Comparison of ENCODE assay signal across 20 cellular contexts in genomic region chr17:27522028-27522639, GRCh38.
DNase-seq lines count a peak whose midpoint lies in the region; ATAC-seq and TF ChIP-seq lines count a peak whose summit lies in the region.
"Had no signal": no experiment of that assay in that cellular context is flagged by ENCODE, and none has a peak within 500 bp of the region (broad histone marks: within the 10 kb centered on the region; RNA-seq: fewer than 3 reads in every experiment).

No MANE protein-coding gene starts in this region.

- H2BK15ac ChIP-seq in mesenchymal stem cell (ENCODE audit: low read depth, poor library complexity, severe bottlenecking): no peak overlapping the region

- no peaks in the 10 kb centered on the region for H3K79me2 ChIP-seq in MM.1S (ENCODE audit: low read length)

- no peaks in the 10 kb centered on the region for H4K20me1 ChIP-seq in MM.1S (ENCODE audit: insufficient read depth, low read length)

- no peak overlapping the region for H4K8ac ChIP-seq in mesenchymal stem cell (ENCODE audit: low read length)

- H3K9me2 ChIP-seq in MM.1S (replicated peaks; ENCODE audit: insufficient read depth, low read length): no peaks in the 10 kb centered on the region

- H3K36me3 Mint-ChIP-seq in WTC11: no peaks in the 10 kb centered on the region
- H3K36me3 Mint-ChIP-seq: CD4-positive, CD25-positive, alpha-beta regulatory T cell had no signal

- peak overlapping the region; percentile 38 for H3K27ac Mint-ChIP-seq in WTC11
- H3K27ac Mint-ChIP-seq: B cell, HFFc6 had no signal

- H3K79me1 ChIP-seq in mesenchymal stem cell (replicated peaks; ENCODE audit: low read length, poor library complexity, severe bottlenecking): peaks cover 57% of the 10 kb centered on the region

- WGBS in heart left ventricle, 4 donors: 87 to 94% (median 93%) methylated on average over 6 of the region's 6 CpGs
- WGBS in mesenchymal stem cell: 75% methylated on average over 6 of the region's 6 CpGs

- DNase-seq in Right ventricle myocardium inferior (ENCODE audit: missing footprints) (no peak), heart left ventricle (no peak), WTC11 (ENCODE audit: low spot score) (no peak), mesenchymal stem cell (peak; percentile 70), substantia nigra (lab: John Stamatoyannopoulos, UW) (no peak), COLO668 (lab: John Stamatoyannopoulos, UW; ENCODE audit: unreplicated experiment) (no peak), MM.1S (no peak)
- DNase-seq: Caco-2; CD4-positive, CD25-positive, alpha-beta regulatory T cell; EL; HFFc6; KBM-7; NCI-H1105 treated with DMSO at 0.1 percent for 48 hours; NCI-H1694; NCI-H2107; NCI-H510A; NCI-H748 treated with DMSO at 0.1 percent for 48 hours; NK-92 treated with Interleukin-12 subunit alpha and Interleukin-12 subunit beta, amount 100 ng/mL, for 24 hours; SHP77 treated with DMSO at 0.1 percent for 48 hours had no signal

- no peaks in the 10 kb centered on the region for H3K36me3 ChIP-seq in heart left ventricle
- H3K36me3 ChIP-seq in mesenchymal stem cell (ENCODE audit: control insufficient read depth in 1 of 2, insufficient read depth in 2 of 2, low read depth in 1 of 2, low read length in 2 of 2): peaks cover 0 to 3% of the 10 kb centered on the region in 2 experiments
- H3K36me3 ChIP-seq in MM.1S (replicated peaks; ENCODE audit: insufficient read depth, low read length): no peaks in the 10 kb centered on the region

- no peak overlapping the region for H2BK120ac ChIP-seq in mesenchymal stem cell (ENCODE audit: low read depth, low read length)

- H3K23ac ChIP-seq in mesenchymal stem cell (ENCODE audit: low read length in 2 of 2): no peak overlapping the region

- H4K91ac ChIP-seq in mesenchymal stem cell (ENCODE audit: low read length): no peak overlapping the region

- no peaks in the 10 kb centered on the region for H3K9me3 Mint-ChIP-seq in WTC11
- H3K9me3 Mint-ChIP-seq: CD4-positive, CD25-positive, alpha-beta regulatory T cell; HFFc6 had no signal

- no peak overlapping the region for H3K14ac ChIP-seq in mesenchymal stem cell (ENCODE audit: low read length in 2 of 2)

- POLR2A ChIA-PET in WTC11 (lab: Charles Lee): no interaction called here

- no peak overlapping the region for H3K4me3 ChIP-seq in heart left ventricle
- H3K4me3 ChIP-seq in mesenchymal stem cell (ENCODE audit: insufficient read depth in 1 of 2, low read depth in 1 of 2, low read length in 2 of 2): no peak overlapping the region
- H3K4me3 ChIP-seq in MM.1S (ENCODE audit: low read length): no peak overlapping the region

- intact Hi-C loops in Right ventricle myocardium inferior (cut with DNase I): no loop called here
- intact Hi-C loops in heart left ventricle (cut with DNase I): loop anchor here in 1 of 10 donors (5.0 kb wide), 1 partner anchor 45 kb away; no protein-coding TSS in a partner anchor

- H3K27me3 ChIP-seq in heart left ventricle: no peaks in the 10 kb centered on the region
- H3K27me3 ChIP-seq in mesenchymal stem cell (ENCODE audit: control insufficient read depth in 1 of 2, insufficient read depth in 1 of 2, low read length in 2 of 2): no peaks in the 10 kb centered on the region
- no peaks in the 10 kb centered on the region for H3K27me3 ChIP-seq in MM.1S (replicated peaks; ENCODE audit: insufficient read depth, low read length)

- ATAC-seq in Right ventricle myocardium inferior (peak; percentile 47), heart left ventricle (no peak), WTC11 (no peak)

- no peaks in the 10 kb centered on the region for H3F3A ChIP-seq in MM.1S (ENCODE audit: insufficient read depth, low read length)

- H3K9me3 ChIP-seq in heart left ventricle (no peaks in the 10 kb centered on the region), mesenchymal stem cell (ENCODE audit: control insufficient read depth, low read length) (no peaks in the 10 kb centered on the region), MM.1S (replicated peaks; ENCODE audit: insufficient read depth, low read length) (no peaks in the 10 kb centered on the region)
- H3K9me3 ChIP-seq: Caco-2 had no signal

- TF ChIP-seq CTCF in heart left ventricle (IDR thresholded peaks at IDR 0.05) (no peak), WTC11 (IDR thresholded peaks at IDR 0.05) (no peak), MM.1S (IDR thresholded peaks at IDR 0.05; ENCODE audit: low read length) (no peak)

- H3K4me2 ChIP-seq in mesenchymal stem cell (ENCODE audit: low read length, poor library complexity, severe bottlenecking) (no peak overlapping the region), MM.1S (ENCODE audit: low read depth, low read length) (no peak overlapping the region)

- H3K4ac ChIP-seq in mesenchymal stem cell (ENCODE audit: low read depth in 1 of 2, low read length in 2 of 2): no peak overlapping the region

- H2AK5ac ChIP-seq in mesenchymal stem cell (ENCODE audit: low read length, severe bottlenecking): no peak overlapping the region

- no peak overlapping the region for H2BK12ac ChIP-seq in mesenchymal stem cell (ENCODE audit: low read length in 2 of 2)

- H3K27ac ChIP-seq in heart left ventricle: no peak overlapping the region
- H3K27ac ChIP-seq in mesenchymal stem cell (ENCODE audit: low read length, poor library complexity, severe bottlenecking): no peak overlapping the region
- H3K27ac ChIP-seq in substantia nigra (ENCODE audit: low read depth, low read length, poor library complexity, severe bottlenecking): peak overlapping the region; percentile 23
- H3K27ac ChIP-seq in MM.1S (ENCODE audit: low read length): no peak overlapping the region

- H2AFZ ChIP-seq in mesenchymal stem cell (ENCODE audit: low read depth, low read length): no peak overlapping the region
- no peak overlapping the region for H2AFZ ChIP-seq in MM.1S (ENCODE audit: low read length)

- CTCF ChIA-PET in WTC11 (lab: Charles Lee): interaction anchor here (0.9 to 3.7 kb wide), 4 partner anchors 13 to 142 kb away, joined by 3 to 15 read pairs (median 8); partner anchors contain the start of gene KSR1

- no peaks in the 10 kb centered on the region for H3K27me3 Mint-ChIP-seq in WTC11 (ENCODE audit: low read depth)
- H3K27me3 Mint-ChIP-seq: B cell; CD4-positive, CD25-positive, alpha-beta regulatory T cell had no signal

- no peak overlapping the region for H3K9ac ChIP-seq in mesenchymal stem cell (ENCODE audit: low read length)
- H3K9ac ChIP-seq in MM.1S (ENCODE audit: low read length): no peak overlapping the region

- H3K18ac ChIP-seq in mesenchymal stem cell (ENCODE audit: low read depth in 1 of 2, low read length in 2 of 2): no peak overlapping the region

- H2BK5ac ChIP-seq in mesenchymal stem cell (ENCODE audit: low read depth, low read length, poor library complexity, severe bottlenecking): no peak overlapping the region

- H3K4me1 ChIP-seq in heart left ventricle: peaks cover 0 to 34% (median 9%) of the 10 kb centered on the region in 12 donors
- H3K4me1 ChIP-seq in mesenchymal stem cell (ENCODE audit: control insufficient read depth, insufficient read depth, low read depth, low read length): peaks cover 20% of the 10 kb centered on the region
- H3K4me1 ChIP-seq in MM.1S (ENCODE audit: low read length): no peaks in the 10 kb centered on the region

- H3K4me3 Mint-ChIP-seq in WTC11: no peak overlapping the region
- H3K4me3 Mint-ChIP-seq: B cell; CD4-positive, CD25-positive, alpha-beta regulatory T cell; HFFc6 had no signal

- H3K4me1 Mint-ChIP-seq in WTC11: peaks cover 78% of the 10 kb centered on the region

- TF ChIP-seq POLR2A in heart left ventricle (IDR thresholded peaks at IDR 0.05): no peak

TF ChIP-seq in WTC11, 78 proteins besides CTCF, POLR2A, EP300 and RAD21:
- TF ChIP-seq CDX4 (CRISPR knock-in tag; IDR thresholded peaks at IDR 0.05; ENCODE audit: borderline replicate concordance) (no peak), TEAD1 (CRISPR knock-in tag; IDR thresholded peaks at IDR 0.05) (no peak), SOX15 (CRISPR knock-in tag; IDR thresholded peaks at IDR 0.05) (no peak), ZNF121 (CRISPR knock-in tag; IDR thresholded peaks at IDR 0.05) (no peak), ZNF281 (CRISPR knock-in tag; IDR thresholded peaks at IDR 0.05) (no peak), GABPB1 (CRISPR knock-in tag; IDR thresholded peaks at IDR 0.05) (no peak)
